ENCODE assay signal across 21 cellular contexts in the genomic region with DNA sequence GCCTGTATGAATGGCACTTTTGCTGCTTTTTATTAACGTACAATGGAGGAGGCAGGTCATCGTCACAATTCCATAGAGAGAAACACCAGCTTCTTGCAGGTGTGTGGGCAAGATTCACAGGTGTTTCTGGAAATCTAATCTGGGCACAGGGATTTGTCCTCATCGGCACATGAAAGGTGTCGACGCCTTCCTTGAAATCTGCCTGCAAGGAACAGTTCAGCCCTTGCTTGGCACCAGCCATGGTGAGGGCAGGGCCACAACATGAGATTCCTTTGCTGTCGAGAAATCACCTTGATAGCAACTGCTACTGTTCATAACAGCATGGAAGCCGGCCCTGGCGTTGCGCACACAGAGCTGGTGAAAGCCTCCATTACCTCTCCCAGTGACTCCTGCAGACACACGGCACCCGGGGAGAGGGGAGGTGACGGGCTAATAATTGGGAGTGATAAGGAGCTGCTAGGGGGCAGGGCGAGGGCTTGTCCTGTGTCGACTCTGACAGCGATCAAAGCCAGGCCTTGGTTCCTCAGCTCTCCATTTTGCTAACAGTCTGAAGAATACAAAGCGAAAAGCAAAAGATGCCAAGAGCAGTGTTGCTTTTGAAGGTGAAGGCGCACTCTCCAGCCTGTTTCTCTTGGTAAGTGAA.
"Had no signal": no experiment of that assay in that cellular context is flagged by ENCODE, and none has a peak within 500 bp of the region (broad histone marks: within the 10 kb centered on the region; RNA-seq: fewer than 3 reads in every experiment).

No MANE protein-coding gene starts in this region.

- H3K27ac ChIP-seq: breast epithelium, Peyer's patch, RWPE1, SJSA1 had no signal

- H3K36me3 ChIP-seq: breast epithelium, Peyer's patch, SJSA1 had no signal

- DNase-seq: activated CD4-positive, alpha-beta T cell treated with anti-CD3 and anti-CD28 coated beads for 48 hours; activated CD4-positive, alpha-beta T cell treated with anti-CD3 and anti-CD28 coated beads, Interleukin-2, amount 50 U/mL, for 4 hours; activated CD4-positive, CD25-positive, alpha-beta regulatory T cell treated with anti-CD3 and anti-CD28 coated beads, Interleukin-2, amount 50 U/mL, for 72 hours; activated CD8-positive, alpha-beta memory T cell treated with anti-CD3 and anti-CD28 coated beads, Interleukin-2, amount 50 U/mL, for 48 hours; activated CD8-positive, alpha-beta T cell treated with anti-CD3 and anti-CD28 coated beads, Interleukin-2, amount 10 ng/mL, durations not matched to agents 7 days and 5 days; activated effector memory CD4-positive, alpha-beta T cell treated with Interleukin-2 at 50 U/mL for 16 hours; activated naive CD4-positive, alpha-beta T cell; activated T-cell treated with anti-CD3 and anti-CD28 coated beads, Interleukin-2, amount 50 U/mL, for 1 hour; Kasumi-1; NCI-H1105 treated with DMSO at 0.1 percent for 48 hours; NCI-H1436 treated with DMSO at 0.1 percent for 48 hours; NCI-H187; NCI-H2081; NCI-H510A treated with DMSO at 0.1 percent for 48 hours; NCI-H69; NK-92 treated with Interleukin-12 subunit alpha and Interleukin-12 subunit beta, amount 100 ng/mL, for 24 hours; Peyer's patch; Right ventricle myocardium superior had no signal

- H3K4me1 ChIP-seq: breast epithelium had no signal

- H3K27me3 ChIP-seq: breast epithelium, Peyer's patch, SJSA1 had no signal

- ATAC-seq: activated CD8-positive, alpha-beta T cell treated with anti-CD3 and anti-CD28 coated beads, Interleukin-2, amount 10 ng/mL, durations not matched to agents 7 days and 5 days had no signal

- H3K4me3 ChIP-seq: Peyer's patch, SJSA1 had no signal

- H3K9me3 ChIP-seq: breast epithelium, Peyer's patch, SJSA1 had no signal
